ENCODE assay signal across 20 cellular contexts in genomic region chr1:56160916-56161315, GRCh38.
DNase-seq lines count a peak whose midpoint lies in the region; ATAC-seq and TF ChIP-seq lines count a peak whose summit lies in the region.
"Had no signal": no experiment of that assay in that cellular context is flagged by ENCODE, and none has a peak within 500 bp of the region (broad histone marks: within the 10 kb centered on the region; RNA-seq: fewer than 3 reads in every experiment).

No MANE protein-coding gene starts in this region.

- peak overlapping the region; percentile 61 for H2BK12ac ChIP-seq in trophoblast cell (ENCODE audit: low read length)

- peaks cover 4% of the 10 kb centered on the region for H3K79me1 ChIP-seq in trophoblast cell (ENCODE audit: low read length)

- ATAC-seq in Right ventricle myocardium inferior, result no peak
- ATAC-seq: A549 had no signal

- H3K4me1 ChIP-seq in trophoblast cell (ENCODE audit: control insufficient read depth in 1 of 2, insufficient read depth in 2 of 2, low read length in 2 of 2) (peaks cover 5 to 7% of the 10 kb centered on the region in 2 experiments), thyroid gland (peaks cover 24 to 31% of the 10 kb centered on the region in 2 donors)
- H3K4me1 ChIP-seq: A549, BE2C, HAP-1 had no signal

- TF ChIP-seq POLR2A in thyroid gland (IDR thresholded peaks at IDR 0.05), result no peak

- H2AFZ ChIP-seq in trophoblast cell (ENCODE audit: insufficient read depth, low read length, poor library complexity), result no peak overlapping the region

- H3K9me3 ChIP-seq in trophoblast cell (ENCODE audit: insufficient read depth, low read depth, low read length) (no peaks in the 10 kb centered on the region), thyroid gland (no peaks in the 10 kb centered on the region)
- H3K9me3 ChIP-seq: A549; BE2C; BLaER1 treated with 17β-estradiol and CSF1 and Interleukin-3, amounts not matched to agents 10 nM and 100 nM; HAP-1 had no signal

- H3K4me3 ChIP-seq in trophoblast cell (ENCODE audit: low read depth, low read length) (no peak overlapping the region), thyroid gland (replicated peaks in 1 of 3) (no peak overlapping the region)
- H3K4me3 ChIP-seq: A549; BLaER1 treated with 17β-estradiol and CSF1 and Interleukin-3, amounts not matched to agents 10 nM and 100 nM; HAP-1 had no signal

- no peak overlapping the region for H4K12ac ChIP-seq in trophoblast cell (ENCODE audit: low read depth, low read length)

- H3K14ac ChIP-seq in trophoblast cell (ENCODE audit: low read length), result no peak overlapping the region

- H3K4me2 ChIP-seq in trophoblast cell (ENCODE audit: low read length), result no peak overlapping the region
- H3K4me2 ChIP-seq: A549; BLaER1 treated with 17β-estradiol and CSF1 and Interleukin-3, amounts not matched to agents 10 nM and 100 nM had no signal

- H3K27me3 ChIP-seq in trophoblast cell (ENCODE audit: insufficient read depth, low read length) (no peaks in the 10 kb centered on the region), thyroid gland (no peaks in the 10 kb centered on the region)
- H3K27me3 ChIP-seq: BE2C; BLaER1 treated with 17β-estradiol and CSF1 and Interleukin-3, amounts not matched to agents 10 nM and 100 nM had no signal

- no CpG with 5 or more reads among the region's 2 CpGs for WGBS in trophoblast cell (ENCODE audit: extremely low coverage, insufficient coverage, insufficient read length)
- whole genome bisulfite sequencing in thyroid gland, 2 donors, result 18 to 21% methylated on average over 2 of the region's 2 CpGs

- H4K91ac ChIP-seq in trophoblast cell (ENCODE audit: low read depth, low read length), result no peak overlapping the region

- H3K18ac ChIP-seq in trophoblast cell (ENCODE audit: low read length), result no peak overlapping the region

- H3K27ac ChIP-seq in trophoblast cell (ENCODE audit: low read depth, low read length) (no peak overlapping the region), thyroid gland (peak overlapping the region in 2 of 3 donors; percentile 35 to 63)
- H3K27ac ChIP-seq: A549; BLaER1 treated with 17β-estradiol and CSF1 and Interleukin-3, amounts not matched to agents 10 nM and 100 nM had no signal

- DNase-seq in Right ventricle myocardium inferior (ENCODE audit: missing footprints), result peak; percentile 51
- no peak for DNase-seq in cardiac septum (ENCODE audit: low spot score)
- DNase-seq in trophoblast cell, result no peak
- DNase-seq in thyroid gland, result peak; percentile 59 to 63
- DNase-seq in T-helper 1 cell, result no peak
- DNase-seq in NCI-H2227 treated with DMSO at 0.1 percent for 48 hours (lab: John Stamatoyannopoulos, UW), result no peak
- DNase-seq: 8988T; ACHN; AML-193; BE2C; CD4-positive, alpha-beta T cell; CD8-positive, alpha-beta memory T cell; DMS 273 treated with DMSO at 0.1 percent for 48 hours; EL; GDM1; GOT3; HFFc6 had no signal

- H3K36me3 ChIP-seq in trophoblast cell (ENCODE audit: control insufficient read depth in 1 of 2, insufficient read depth in 2 of 2, low read length in 2 of 2) (no peaks in the 10 kb centered on the region), thyroid gland (no peaks in the 10 kb centered on the region)
- H3K36me3 ChIP-seq: BE2C; BLaER1 treated with 17β-estradiol and CSF1 and Interleukin-3, amounts not matched to agents 10 nM and 100 nM; HAP-1 had no signal

- intact Hi-C loops in Right ventricle myocardium inferior (cut with DNase I) (no loop called here), cardiac septum (cut with DNase I) (no loop called here), thyroid gland (cut with DNase I) (no loop called here)

- no peaks in the 10 kb centered on the region for H3K79me2 ChIP-seq in trophoblast cell (ENCODE audit: control insufficient read depth, insufficient read depth, low read length, poor library complexity)

- no peak overlapping the region for H2BK5ac ChIP-seq in trophoblast cell (ENCODE audit: low read depth, low read length, poor library complexity)

- no peak overlapping the region for H2BK120ac ChIP-seq in trophoblast cell (ENCODE audit: insufficient read depth, low read length, poor library complexity)

- H3K4ac ChIP-seq in trophoblast cell (ENCODE audit: low read depth, low read length), result no peak overlapping the region

- H2AK5ac ChIP-seq in trophoblast cell (ENCODE audit: low read length), result no peak overlapping the region

- no peak overlapping the region for H3K23ac ChIP-seq in trophoblast cell (ENCODE audit: low read length)

- no peak for TF ChIP-seq CTCF in thyroid gland (IDR thresholded peaks at IDR 0.05)

- H4K8ac ChIP-seq in trophoblast cell (ENCODE audit: low read depth, low read length), result no peak overlapping the region

- no peak overlapping the region for H3K9ac ChIP-seq in trophoblast cell (ENCODE audit: low read length)
- H3K9ac ChIP-seq: BLaER1 treated with 17β-estradiol and CSF1 and Interleukin-3, amounts not matched to agents 10 nM and 100 nM had no signal

Comparison
In these comparisons a context has a peak if more than half of its experiments do, and no peak if none do; other contexts are left out.
1. DNase-seq: peak in Right ventricle myocardium inferior (single experiment) and thyroid gland (2 of 2); none in cardiac septum (single experiment), trophoblast cell (0 of 2), T-helper 1 cell (0 of 5) and NCI-H2227 treated with DMSO at 0.1 percent for 48 hours (single experiment).